Comparison of ENCODE assay signal across 16 cellular contexts in genomic region chr6:92849636-92850035, GRCh38.
"Had no signal": no experiment of that assay in that cellular context is flagged by ENCODE, and none has a peak within 500 bp of the region (broad histone marks: within the 10 kb centered on the region; RNA-seq: fewer than 3 reads in every experiment).

No MANE protein-coding gene starts in this region.

- H3K9me3 ChIP-seq: left ventricle myocardium inferior, testis, upper lobe of left lung had no signal

- H3K27ac ChIP-seq: cardiac muscle cell, foreskin keratinocyte, left ventricle myocardium inferior, spleen, testis, upper lobe of left lung had no signal

- H3K4me1 ChIP-seq: foreskin keratinocyte, left ventricle myocardium inferior, spleen, testis, upper lobe of left lung had no signal

- H3K4me3 ChIP-seq: cardiac muscle cell, left ventricle myocardium inferior, spleen, testis, upper lobe of left lung had no signal

- H3K27me3 ChIP-seq: cardiac muscle cell, foreskin keratinocyte, spleen, testis, upper lobe of left lung had no signal

- H3K36me3 ChIP-seq: cardiac muscle cell, left ventricle myocardium inferior, spleen, upper lobe of left lung had no signal

- DNase-seq: activated CD4-positive, alpha-beta T cell treated with anti-CD3 and anti-CD28 coated beads, Interleukin-2, amount 50 U/mL, for 1 hour; activated CD8-positive, alpha-beta T cell treated with anti-CD3 and anti-CD28 coated beads, Interleukin-2, amount 10 ng/mL, durations not matched to agents 7 days and 5 days; activated naive CD4-positive, alpha-beta T cell treated with Interleukin-2 at 50 U/mL for 16 hours; activated T-cell treated with anti-CD3 and anti-CD28 coated beads, Interleukin-2, amount 50 U/mL, for 24 hours; amygdala; kidney glomerular epithelial cell; left ventricle myocardium inferior; natural killer cell; retina; spleen; stimulated activated CD4-positive, alpha-beta T cell treated with anti-CD3 and anti-CD28 coated beads, Interleukin-4, amount 100 ng/mL, for 1 hour; stimulated activated naive CD4-positive, alpha-beta T cell; testis; upper lobe of left lung had no signal
